27 cellular contexts compared by ENCODE assay signal in genomic region chr3:139794469-139795265, GRCh38.
DNase-seq lines count a peak whose midpoint lies in the region; ATAC-seq, FAIRE-seq and TF ChIP-seq lines count a peak whose summit lies in the region.
"Had no signal": no experiment of that assay in that cellular context is flagged by ENCODE, and none has a peak within 500 bp of the region (broad histone marks: within the 10 kb centered on the region; RNA-seq: fewer than 3 reads in every experiment).

No MANE protein-coding gene starts in this region.

- no peak for TF ChIP-seq CTCF in K562 (IDR thresholded peaks at IDR 0.05 in 2 of 3, conservative IDR thresholded peaks at IDR 0.05 in 1 of 3; ENCODE audit: insufficient read depth in 2 of 3, low read depth in 1 of 3, low read length in 3 of 3)
- no peak for TF ChIP-seq CTCF in BE2C (IDR thresholded peaks at IDR 0.05; ENCODE audit: low read depth, low read length)
- no peak for TF ChIP-seq CTCF in Calu3 (IDR thresholded peaks at IDR 0.05; ENCODE audit: unreplicated experiment)
- TF ChIP-seq CTCF in chondrocyte (IDR thresholded peaks at IDR 0.05) = no peak

- WGBS in K562 (ENCODE audit: insufficient coverage, low coverage, missing lambda C conversion rate) = 0% methylated on average over 6 of the region's 6 CpGs

- H3K9ac ChIP-seq in K562 (ENCODE audit: insufficient read depth in 1 of 2, low read depth in 2 of 2, low read length in 2 of 2) = no peak overlapping the region

- no peak for TF ChIP-seq EP300 in K562 (IDR thresholded peaks at IDR 0.05; ENCODE audit: low read length)

- in situ Hi-C loops in K562 (cut with MboI) = no loop called here

- H3K27me3 Mint-ChIP-seq in Calu3 (ENCODE audit: unreplicated experiment) (peaks cover 51% of the 10 kb centered on the region), chondrocyte (ENCODE audit: low read depth) (peaks cover 14% of the 10 kb centered on the region)
- H3K27me3 Mint-ChIP-seq: stimulated activated memory B cell treated with anti-CD40 and anti-IgM and Interleukin-4, amounts not matched to agents 10 μg/mL and 1 μg/mL and 100 μg/mL, for 72 hours had no signal

- intact Hi-C loops in K562 (cut with micrococcal nuclease) (no loop called here), Calu3 (cut with micrococcal nuclease; ENCODE audit: unreplicated experiment) (no loop called here)

- H3K79me2 ChIP-seq in K562 (ENCODE audit: control insufficient read depth, insufficient read depth, low read length) = no peaks in the 10 kb centered on the region

- CTCF ChIA-PET in K562 (lab: Yijun Ruan, JAX; ENCODE audit: low intra/inter-chr PET ratio) (no interaction called here), Calu3 (lab: Charles Lee) (no interaction called here)

- H3K9me3 Mint-ChIP-seq in Calu3 (ENCODE audit: low read depth, unreplicated experiment) (peaks cover 5% of the 10 kb centered on the region), chondrocyte (ENCODE audit: low read depth) (peaks cover 14% of the 10 kb centered on the region)
- H3K9me3 Mint-ChIP-seq: type B pancreatic cell had no signal

- no peak for TF ChIP-seq RAD21 in K562 (CRISPR knock-in tag; conservative IDR thresholded peaks at IDR 0.05 in 1 of 2, IDR thresholded peaks at IDR 0.05 in 1 of 2)

- POLR2A ChIA-PET in K562 (lab: Yijun Ruan, JAX) = no interaction called here

- H2AFZ ChIP-seq in K562 (ENCODE audit: low read depth, low read length) = no peak overlapping the region

- no peaks in the 10 kb centered on the region for H3K4me1 Mint-ChIP-seq in Calu3 (ENCODE audit: low read depth, unreplicated experiment)
- no peaks in the 10 kb centered on the region for H3K4me1 Mint-ChIP-seq in chondrocyte (ENCODE audit: low read depth)
- H3K4me1 Mint-ChIP-seq: brain; stimulated activated memory B cell treated with anti-CD40 and anti-IgM and Interleukin-4, amounts not matched to agents 10 μg/mL and 1 μg/mL and 100 μg/mL, for 72 hours had no signal

- H3K4me2 ChIP-seq in K562 (ENCODE audit: insufficient read depth, low read length) = no peak overlapping the region

- FAIRE-seq in K562 (lab: Jason Lieb, UNC) = no peak
- FAIRE-seq: G401.6 had no signal

- DNase-seq in ELR (ENCODE audit: low read depth) (peak; percentile 1), MG63 (peak; percentile 39), K562 (ENCODE audit: extremely low read depth in 1 of 4, low spot score in 3 of 4) (peak in 1 of 4 experiments; percentile 4), iris pigment epithelial cell (ENCODE audit: low read depth) (peak; percentile 41), BE2C (no peak), Calu3 (no peak), chondrocyte (ENCODE audit: low spot score) (no peak)
- DNase-seq: activated CD4-positive, alpha-beta T cell treated with anti-CD3 and anti-CD28 coated beads, Interleukin-2, amount 50 U/mL, for 48 hours; activated naive CD4-positive, alpha-beta T cell treated with Interleukin-2 at 50 U/mL for 16 hours; foreskin melanocyte; heart right ventricle; left cardiac atrium; mesendoderm; NCI-H1436 treated with DMSO at 0.1 percent for 48 hours; NCI-H2107; NCI-H524; posterior cingulate gyrus; sigmoid colon; stimulated activated CD4-positive, alpha-beta T cell treated with anti-CD3 and anti-CD28 coated beads, Interleukin-4, amount 100 ng/mL, for 4 hours; substantia nigra had no signal

- H3K36me3 Mint-ChIP-seq in Calu3 (ENCODE audit: insufficient read depth, unreplicated experiment) (no peaks in the 10 kb centered on the region), chondrocyte (ENCODE audit: low read depth) (peaks cover 2% of the 10 kb centered on the region)
- H3K36me3 Mint-ChIP-seq: brain; stimulated activated memory B cell treated with anti-CD40 and anti-IgM and Interleukin-4, amounts not matched to agents 10 μg/mL and 1 μg/mL and 100 μg/mL, for 72 hours; type B pancreatic cell had no signal

- no peak overlapping the region for H3K27ac ChIP-seq in K562 (ENCODE audit: extremely low read depth, low read depth, low read length)
- H3K27ac ChIP-seq: adrenal gland, epithelial cell of prostate, heart right ventricle, sigmoid colon had no signal

- H3K4me3 Mint-ChIP-seq in Calu3 (ENCODE audit: low read depth, unreplicated experiment) = no peak overlapping the region
- no peak overlapping the region for H3K4me3 Mint-ChIP-seq in chondrocyte (ENCODE audit: unreplicated experiment)
- H3K4me3 Mint-ChIP-seq: brain; stimulated activated memory B cell treated with anti-CD40 and anti-IgM and Interleukin-4, amounts not matched to agents 10 μg/mL and 1 μg/mL and 100 μg/mL, for 72 hours; type B pancreatic cell had no signal

- no peaks in the 10 kb centered on the region for H3K9me1 ChIP-seq in K562 (ENCODE audit: control insufficient read depth, insufficient read depth, low read length)

- ATAC-seq in K562 = no peak
- ATAC-seq: heart right ventricle; left cardiac atrium; Panc1; stimulated activated memory B cell treated with anti-CD40 and anti-IgM and Interleukin-4, amounts not matched to agents 10 μg/mL and 1 μg/mL and 100 μg/mL, for 72 hours had no signal

- H3K9me3 ChIP-seq in MG63 (peaks cover 3% of the 10 kb centered on the region; the same call in 1 of the 2 replicates), K562 (replicated peaks; ENCODE audit: control insufficient read depth, insufficient read depth, low read depth, low read length) (no peaks in the 10 kb centered on the region), BE2C (no peaks in the 10 kb centered on the region)
- H3K9me3 ChIP-seq: adrenal gland had no signal

- H4K20me1 ChIP-seq in K562 (replicated peaks; ENCODE audit: control insufficient read depth, insufficient read depth, low read length) = no peaks in the 10 kb centered on the region; the same call in 1 of the 2 replicates

- H3K4me3 ChIP-seq in MG63 (no peak overlapping the region), K562 (no peak overlapping the region), BE2C (ENCODE audit: low read depth, low read length) (no peak overlapping the region)
- H3K4me3 ChIP-seq: adrenal gland, heart right ventricle, sigmoid colon had no signal

- no peaks in the 10 kb centered on the region for H3K4me1 ChIP-seq in K562 (replicated peaks in 1 of 2; ENCODE audit: control insufficient read depth in 2 of 2, insufficient read depth in 2 of 2, low read length in 2 of 2)
- no peaks in the 10 kb centered on the region; the same call in 1 of the 2 replicates for H3K4me1 ChIP-seq in BE2C
- H3K4me1 ChIP-seq: adrenal gland, heart right ventricle, sigmoid colon had no signal

- no peak overlapping the region for H3K27ac Mint-ChIP-seq in Calu3 (ENCODE audit: unreplicated experiment)
- no peak overlapping the region for H3K27ac Mint-ChIP-seq in chondrocyte (ENCODE audit: unreplicated experiment)
- H3K27ac Mint-ChIP-seq: brain; stimulated activated memory B cell treated with anti-CD40 and anti-IgM and Interleukin-4, amounts not matched to agents 10 μg/mL and 1 μg/mL and 100 μg/mL, for 72 hours; type B pancreatic cell had no signal

- BruUV-seq in K562 (replicated peaks; lab: Mats Ljungman, UMichigan) (no TSS peak), Calu3 (replicated peaks; lab: Mats Ljungman, UMichigan) (no TSS peak)

- no peaks in the 10 kb centered on the region for H3K27me3 ChIP-seq in MG63
- no peaks in the 10 kb centered on the region for H3K27me3 ChIP-seq in K562 (ENCODE audit: control insufficient read depth in 2 of 2, insufficient read depth in 2 of 2, low read length in 2 of 2)
- no peaks in the 10 kb centered on the region for H3K27me3 ChIP-seq in BE2C
- H3K27me3 ChIP-seq: adrenal gland, heart right ventricle, sigmoid colon had no signal

- H3K36me3 ChIP-seq in MG63 (no peaks in the 10 kb centered on the region), K562 (ENCODE audit: control insufficient read depth, insufficient read depth, low read length) (no peaks in the 10 kb centered on the region), BE2C (no peaks in the 10 kb centered on the region)
- H3K36me3 ChIP-seq: adrenal gland, heart right ventricle, sigmoid colon had no signal

- TF ChIP-seq POLR2A in K562 (conservative IDR thresholded peaks at IDR 0.05) = no peak

TF ChIP-seq in K562, 482 proteins besides CTCF, POLR2A, EP300 and RAD21:
- TF ChIP-seq EHMT2 (IDR thresholded peaks at IDR 0.05) = 0 out of 2 replicates have a peak, but pooled peaks have one; percentile 10
- peak; percentile 59 for TF ChIP-seq ATF3 (IDR thresholded peaks at IDR 0.05)
- no peak for TF ChIP-seq ATF3 (CRISPR knock-in tag; conservative IDR thresholded peaks at IDR 0.05)
- TF ChIP-seq JUNB (CRISPR knock-in tag; conservative IDR thresholded peaks at IDR 0.05) = 0 out of 2 replicates have a peak, but pooled peaks have one; percentile 54
- TF ChIP-seq ZFP91 (CRISPR knock-in tag; IDR thresholded peaks at IDR 0.05) = no peak
- peak; percentile 64; the same call in 1 of the 2 replicates for TF ChIP-seq JUND (IDR thresholded peaks at IDR 0.05; ENCODE audit: borderline replicate concordance, low read depth, low read length)
- peak; percentile 74 for TF ChIP-seq JUND (tag; IDR thresholded peaks at IDR 0.05; ENCODE audit: borderline replicate concordance, low read depth, low read length)
- TF ChIP-seq FOSL1 (tag; conservative IDR thresholded peaks at IDR 0.05) = peak; percentile 71
- TF ChIP-seq NELFE (IDR thresholded peaks at IDR 0.05; ENCODE audit: insufficient read depth, insufficient read length) = no peak

Comparison
In these comparisons a context has a peak if more than half of its experiments do, and no peak if none do; other contexts are left out.
1. DNase-seq: peak in ELR (single experiment), MG63 (single experiment) and iris pigment epithelial cell (single experiment); none in BE2C (single experiment), Calu3 (single experiment) and chondrocyte (single experiment).